Comparison of ENCODE assay signal across 27 cellular contexts in genomic region chr7:133883591-133883990, GRCh38.
"Had no signal": no experiment of that assay in that cellular context is flagged by ENCODE, and none has a peak within 500 bp of the region (broad histone marks: within the 10 kb centered on the region; RNA-seq: fewer than 3 reads in every experiment).

No MANE protein-coding gene starts in this region.

- H3K9ac ChIP-seq: neural progenitor cell, parathyroid adenoma had no signal

- H3K4me1 ChIP-seq: left ventricle myocardium inferior, psoas muscle, right atrium auricular region, right lobe of liver, uterus had no signal

- H3K4me2 ChIP-seq: neural progenitor cell, smooth muscle cell had no signal

- H2AFZ ChIP-seq: neural progenitor cell, parathyroid adenoma had no signal

- H3K36me3 ChIP-seq: left ventricle myocardium inferior, neural progenitor cell, neutrophil, right atrium auricular region, right lobe of liver, tibial nerve, uterus had no signal

- H3K79me2 ChIP-seq: parathyroid adenoma had no signal

- H3K9me3 ChIP-seq: left ventricle myocardium inferior, neutrophil, psoas muscle, right atrium auricular region, right lobe of liver, tibial nerve, uterus had no signal

- H3K27me3 ChIP-seq: neural progenitor cell, neutrophil, right atrium auricular region, right lobe of liver, tibial nerve, uterus had no signal

- H3K4me3 ChIP-seq: left ventricle myocardium inferior, lung, neural progenitor cell, psoas muscle, right atrium auricular region, right lobe of liver, smooth muscle cell, tibial nerve, uterus had no signal

- H3K27ac ChIP-seq: left ventricle myocardium inferior, neural progenitor cell, neutrophil, parathyroid adenoma, psoas muscle, right atrium auricular region, right lobe of liver, tibial nerve, uterus had no signal

- FAIRE-seq: islet of Langerhans, kidney had no signal

- ATAC-seq: psoas muscle; right lobe of liver; stimulated activated memory B cell treated with anti-CD40 and anti-IgM and Interleukin-4, amounts not matched to agents 10 μg/mL and 1 μg/mL and 100 μg/mL, for 72 hours; stimulated activated naive CD8-positive, alpha-beta T cell treated with anti-CD3 and anti-CD28 coated beads, Interleukin-15, amount 100 ng/mL, for 72 hours had no signal

- DNase-seq: immature natural killer cell; kidney; left ventricle myocardium inferior; mesendoderm; naive B cell; natural killer cell; nephron progenitor cell; occipital lobe; psoas muscle; right lobe of liver; stimulated activated CD4-positive, alpha-beta T cell treated with anti-CD3 and anti-CD28 coated beads, Interleukin-1b, Interleukin-23, amount 100 ng/mL, for 48 hours; stimulated activated CD4-positive, alpha-beta T cell treated with anti-CD3 and anti-CD28 coated beads, Interleukin-2, amount 100 ng/mL, for 48 hours; stimulated activated CD4-positive, alpha-beta T cell treated with anti-CD3 and anti-CD28 coated beads, Interleukin-4, amount 100 ng/mL, for 4 hours; stimulated activated CD8-positive, alpha-beta memory T cell treated with anti-CD3 and anti-CD28 coated beads, Interleukin-4, amount 100 ng/mL, for 48 hours; stimulated activated naive CD4-positive, alpha-beta T cell treated with Interleukin-2 at 50 U/mL for 16 hours; stimulated activated naive CD8-positive, alpha-beta T cell treated with anti-CD3 and anti-CD28 coated beads, Interleukin-15, amount 100 ng/mL, for 72 hours; substantia nigra; uterus had no signal
